ENCODE assay signal across 1 cellular context in the genomic region with DNA sequence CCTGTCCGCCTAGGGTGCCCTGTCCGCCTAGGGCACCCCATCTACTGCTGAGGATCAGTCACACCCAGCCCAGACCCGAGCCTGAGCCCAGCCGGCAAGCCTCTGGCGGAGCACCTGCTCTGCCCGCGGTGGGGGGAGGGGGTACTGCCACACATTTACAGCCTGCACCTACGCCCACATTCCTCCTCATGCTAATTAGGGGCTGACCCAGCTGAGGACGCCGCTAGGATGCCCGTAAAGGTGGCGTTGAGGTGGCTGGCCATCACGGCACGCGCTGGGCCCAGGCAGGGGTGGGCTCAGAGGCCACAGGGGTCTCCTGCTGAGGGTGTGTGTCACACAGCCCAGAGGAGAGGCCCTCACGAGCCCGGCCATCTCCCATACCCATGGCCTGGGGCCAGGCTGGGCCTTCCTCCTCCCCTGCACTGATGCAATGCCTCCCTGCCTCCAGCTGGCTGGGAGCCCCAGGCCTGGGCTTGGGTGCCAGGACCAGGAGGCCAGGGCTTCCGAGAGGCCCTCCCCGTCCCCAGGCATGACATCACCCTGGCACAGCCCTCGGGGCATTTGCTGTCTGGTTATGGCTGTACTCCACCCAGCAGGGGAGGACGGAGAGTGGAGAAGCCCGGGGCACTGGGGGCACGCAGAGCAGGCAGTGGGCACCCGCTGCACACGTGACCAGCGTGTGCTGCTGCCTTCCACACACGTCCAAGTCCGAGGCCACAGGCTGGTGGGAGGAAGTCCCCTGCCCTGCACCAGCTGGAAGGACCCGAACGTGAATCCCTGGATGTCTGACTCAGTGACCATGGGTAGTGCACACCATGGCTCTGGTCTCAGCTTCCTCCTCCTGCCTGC.
TF ChIP-seq lines count a peak whose summit lies in the region.

No MANE protein-coding gene starts in this region.

TF ChIP-seq in HepG2, 621 proteins besides CTCF, POLR2A, EP300 and RAD21:
- no peak for TF ChIP-seq KMT2A (CRISPR knock-in tag; IDR thresholded peaks at IDR 0.05)
- peak; percentile 25 for TF ChIP-seq AGO1 (IDR thresholded peaks at IDR 0.05; ENCODE audit: low read depth, low read length, poor library complexity, severe bottlenecking)
- TF ChIP-seq FOSL1 (CRISPR knock-in tag; IDR thresholded peaks at IDR 0.05; ENCODE audit: borderline replicate concordance) = no peak
